In the genomic region with DNA sequence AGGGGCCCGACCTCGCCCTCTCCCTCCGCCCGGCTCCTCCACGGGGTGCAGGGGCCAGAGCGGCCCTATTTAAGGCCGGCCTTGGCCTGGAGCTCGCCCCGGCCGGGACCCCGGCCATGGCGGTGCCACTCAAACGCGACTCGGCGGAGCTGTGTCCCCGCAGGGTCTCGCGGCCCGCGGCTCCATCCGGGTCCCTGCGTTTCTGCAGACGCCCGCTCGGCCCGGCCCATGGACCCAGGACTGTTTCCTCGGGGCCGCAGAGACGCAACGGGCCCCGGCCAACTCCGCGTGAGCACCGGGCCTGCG, we compare ENCODE assay signal across 8 cellular contexts. TPM values are rescaled to one million over a fixed set of nuclear protein-coding genes. Genes with fewer than 3 reads are reported as not detected.
A peak's percentile ranks its signal among the peaks of the same experiment; 100 is the strongest.
DNase-seq lines count a peak whose midpoint lies in the region; ATAC-seq and TF ChIP-seq lines count a peak whose summit lies in the region.

No MANE protein-coding gene starts in this region.

- H3K36me3 Mint-ChIP-seq in natural killer cell: no peaks in the 10 kb centered on the region

- no peak for DNase-seq in HL-60 (ENCODE audit: low read depth in 1 of 2, low spot score in 1 of 2)
- no peak for DNase-seq in choroid plexus epithelial cell (ENCODE audit: low read depth)
- no peak for DNase-seq in natural killer cell
- DNase-seq in iPS-NIHi7 (ENCODE audit: extremely low spot score): no peak
- DNase-seq in NOMO-1 treated with dmso at 0.1 percent for 144 hours (lab: John Stamatoyannopoulos, UW; ENCODE audit: unreplicated experiment): no peak
- DNase-seq in SW 1271 (lab: John Stamatoyannopoulos, UW): no peak
- no peak for DNase-seq in COLO829 (ENCODE audit: low spot score)

- H3K27me3 Mint-ChIP-seq in natural killer cell (ENCODE audit: low read depth in 2 of 2): no peaks in the 10 kb centered on the region

- H3K4me3 ChIP-seq in GM12875 (ENCODE audit: low read depth, low read length) (peak overlapping the region; percentile 97), HL-60 (replicated peaks; ENCODE audit: insufficient read depth, low read length) (peak overlapping the region; percentile 74), choroid plexus epithelial cell (ENCODE audit: low read depth, low read length) (peak overlapping the region; percentile 76)

- H3K4me3 Mint-ChIP-seq in natural killer cell: no peak overlapping the region

- peaks cover 0 to 17% of the 10 kb centered on the region in 2 donors for H3K4me1 Mint-ChIP-seq in natural killer cell

- no peak for ATAC-seq in natural killer cell

- H3K27ac ChIP-seq in HL-60 (replicated peaks): peak overlapping the region; percentile 94

- TF ChIP-seq CTCF in GM12875 (IDR thresholded peaks at IDR 0.05; ENCODE audit: borderline replicate concordance, insufficient read depth, low read depth, low read length) (no peak), HL-60 (IDR thresholded peaks at IDR 0.05; ENCODE audit: insufficient read depth, low read length) (no peak), choroid plexus epithelial cell (conservative IDR thresholded peaks at IDR 0.05; ENCODE audit: low read depth, low read length) (no peak), natural killer cell (IDR thresholded peaks at IDR 0.05) (no peak)

- H3K27me3 ChIP-seq in HL-60 (ENCODE audit: insufficient read depth, poor library complexity, severe bottlenecking): no peaks in the 10 kb centered on the region

- peak overlapping the region; percentile 23 to 44 for H3K27ac Mint-ChIP-seq in natural killer cell

- intact Hi-C loops in natural killer cell (cut with micrococcal nuclease): no loop called here

- H3K9me3 Mint-ChIP-seq in natural killer cell: no peaks in the 10 kb centered on the region

RNA-seq across cellular contexts. Expression of a gene that starts 0.7 kb away (rescaled TPM):
- total RNA-seq in natural killer cell: 10 to 100 TPM; 19.5 to 34.3 (median 33.6) TPM

RNA-seq across cellular contexts. Expression of a gene that starts 22.9 kb away (rescaled TPM):
- total RNA-seq in natural killer cell: 10 to 100 TPM; 14.5 to 21.6 (median 21.2) TPM
